2 cellular contexts compared by ENCODE assay signal in genomic region chr17:35079547-35079946, GRCh38.
TF ChIP-seq lines count a peak whose summit lies in the region.

No MANE protein-coding gene starts in this region.

TF ChIP-seq in IMR-90, 13 proteins besides CTCF, POLR2A, EP300 and RAD21:
- TF ChIP-seq MAZ (IDR thresholded peaks at IDR 0.05; ENCODE audit: borderline replicate concordance, low read depth, low read length) (no peak), NFE2L2 (IDR thresholded peaks at IDR 0.05; ENCODE audit: low read depth, low read length) (no peak), RFX5 (IDR thresholded peaks at IDR 0.05; ENCODE audit: low read depth, low read length) (no peak), USF2 (IDR thresholded peaks at IDR 0.05; ENCODE audit: low read depth, low read length) (no peak), MAFK (IDR thresholded peaks at IDR 0.05; ENCODE audit: low read depth, low read length) (no peak), BHLHE40 (IDR thresholded peaks at IDR 0.05; ENCODE audit: low read depth, low read length) (no peak), RCOR1 (IDR thresholded peaks at IDR 0.05; ENCODE audit: insufficient replicate concordance, low read length) (no peak), CHD1 (IDR thresholded peaks at IDR 0.05; ENCODE audit: low read depth, low read length) (no peak), FOS (IDR thresholded peaks at IDR 0.05; ENCODE audit: low read depth, low read length) (no peak), CEBPB (IDR thresholded peaks at IDR 0.05; ENCODE audit: low read depth, low read length) (no peak), SMC3 (IDR thresholded peaks at IDR 0.05; ENCODE audit: low read depth, low read length) (no peak), MXI1 (IDR thresholded peaks at IDR 0.05; ENCODE audit: borderline replicate concordance, low read depth, low read length) (no peak)
- TF ChIP-seq, protein P1, sequence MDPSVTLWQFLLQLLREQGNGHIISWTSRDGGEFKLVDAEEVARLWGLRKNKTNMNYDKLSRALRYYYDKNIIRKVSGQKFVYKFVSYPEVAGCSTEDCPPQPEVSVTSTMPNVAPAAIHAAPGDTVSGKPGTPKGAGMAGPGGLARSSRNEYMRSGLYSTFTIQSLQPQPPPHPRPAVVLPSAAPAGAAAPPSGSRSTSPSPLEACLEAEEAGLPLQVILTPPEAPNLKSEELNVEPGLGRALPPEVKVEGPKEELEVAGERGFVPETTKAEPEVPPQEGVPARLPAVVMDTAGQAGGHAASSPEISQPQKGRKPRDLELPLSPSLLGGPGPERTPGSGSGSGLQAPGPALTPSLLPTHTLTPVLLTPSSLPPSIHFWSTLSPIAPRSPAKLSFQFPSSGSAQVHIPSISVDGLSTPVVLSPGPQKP (IDR thresholded peaks at IDR 0.05; ENCODE audit: borderline replicate concordance, low read depth, low read length), result no peak

TF ChIP-seq in HepG2, 621 proteins besides CTCF, POLR2A, EP300 and RAD21 (continues in another document):
- TF ChIP-seq BHLHE40 (IDR thresholded peaks at IDR 0.05; ENCODE audit: low read length) (peak; percentile 49), ZNF609 (CRISPR knock-in tag; IDR thresholded peaks at IDR 0.05; ENCODE audit: borderline replicate concordance) (peak; percentile 53; the same call in 1 of the 2 replicates), ZNF709 (CRISPR knock-in tag; IDR thresholded peaks at IDR 0.05) (no peak), CENPX (CRISPR knock-in tag; IDR thresholded peaks at IDR 0.05) (no peak), CEBPG (CRISPR knock-in tag; IDR thresholded peaks at IDR 0.05) (peak; percentile 82), POLR2G (IDR thresholded peaks at IDR 0.05; ENCODE audit: low read depth, low read length) (no peak), FOXP1 (IDR thresholded peaks at IDR 0.05) (no peak), FOXP1 (CRISPR knock-in tag; IDR thresholded peaks at IDR 0.05) (peak; percentile 74), RARA (CRISPR knock-in tag; IDR thresholded peaks at IDR 0.05) (peak; percentile 76), CEBPB (IDR thresholded peaks at IDR 0.05; ENCODE audit: borderline replicate concordance, low read depth, low read length) (peak; percentile 77), ZNF878 (CRISPR knock-in tag; IDR thresholded peaks at IDR 0.05) (peak; percentile 46; the same call in 1 of the 2 replicates), TARDBP (CRISPR knock-in tag; IDR thresholded peaks at IDR 0.05) (peak; percentile 44; the same call in 1 of the 2 replicates), DMTF1 (CRISPR knock-in tag; IDR thresholded peaks at IDR 0.05) (no peak), ZBTB20 (CRISPR knock-in tag; IDR thresholded peaks at IDR 0.05; ENCODE audit: borderline replicate concordance, low read depth) (peak; percentile 73; the same call in 1 of the 2 replicates), ARID2 (CRISPR knock-in tag; IDR thresholded peaks at IDR 0.05; ENCODE audit: borderline replicate concordance) (no peak), CREB1 (IDR thresholded peaks at IDR 0.05) (no peak), CREB1 (CRISPR knock-in tag; IDR thresholded peaks at IDR 0.05) (peak; percentile 64), ZNF781 (CRISPR knock-in tag; IDR thresholded peaks at IDR 0.05; ENCODE audit: borderline replicate concordance, not compliant biosample characterization) (no peak), SOX6 (IDR thresholded peaks at IDR 0.05) (no peak), SOX6 (CRISPR knock-in tag; IDR thresholded peaks at IDR 0.05) (peak; percentile 69), ATF3 (CRISPR knock-in tag; IDR thresholded peaks at IDR 0.05) (0 out of 2 replicates have a peak, but pooled peaks have one; percentile 38), MEIS1 (CRISPR knock-in tag; IDR thresholded peaks at IDR 0.05; ENCODE audit: borderline replicate concordance) (peak; percentile 40; the same call in 1 of the 2 replicates), MIER3 (CRISPR knock-in tag; IDR thresholded peaks at IDR 0.05; ENCODE audit: borderline replicate concordance) (peak; percentile 28; the same call in 1 of the 2 replicates), ZSCAN12 (CRISPR knock-in tag; IDR thresholded peaks at IDR 0.05) (no peak), HMG20A (CRISPR knock-in tag; IDR thresholded peaks at IDR 0.05; ENCODE audit: borderline replicate concordance) (peak; percentile 73; the same call in 1 of the 2 replicates), ZC3H4 (CRISPR knock-in tag; IDR thresholded peaks at IDR 0.05; ENCODE audit: borderline replicate concordance) (no peak), NFIC (IDR thresholded peaks at IDR 0.05; ENCODE audit: low read length) (peak; percentile 57; the same call in 1 of the 2 replicates), ZNF792 (CRISPR knock-in tag; IDR thresholded peaks at IDR 0.05) (0 out of 2 replicates have a peak, but pooled peaks have one; percentile 41), ZNF446 (CRISPR knock-in tag; IDR thresholded peaks at IDR 0.05) (no peak), SUZ12 (IDR thresholded peaks at IDR 0.05; ENCODE audit: low read depth, low read length) (no peak)
- TF ChIP-seq, protein P2, sequence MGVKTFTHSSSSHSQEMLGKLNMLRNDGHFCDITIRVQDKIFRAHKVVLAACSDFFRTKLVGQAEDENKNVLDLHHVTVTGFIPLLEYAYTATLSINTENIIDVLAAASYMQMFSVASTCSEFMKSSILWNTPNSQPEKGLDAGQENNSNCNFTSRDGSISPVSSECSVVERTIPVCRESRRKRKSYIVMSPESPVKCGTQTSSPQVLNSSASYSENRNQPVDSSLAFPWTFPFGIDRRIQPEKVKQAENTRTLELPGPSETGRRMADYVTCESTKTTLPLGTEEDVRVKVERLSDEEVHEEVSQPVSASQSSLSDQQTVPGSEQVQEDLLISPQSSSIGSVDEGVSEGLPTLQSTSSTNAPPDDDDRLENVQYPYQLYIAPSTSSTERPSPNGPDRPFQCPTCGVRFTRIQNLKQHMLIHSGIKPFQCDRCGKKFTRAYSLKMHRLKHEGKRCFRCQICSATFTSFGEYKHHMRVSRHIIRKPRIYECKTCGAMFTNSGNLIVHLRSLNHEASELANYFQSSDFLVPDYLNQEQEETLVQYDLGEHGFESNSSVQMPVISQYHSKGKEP (CRISPR knock-in tag; IDR thresholded peaks at IDR 0.05), result no peak
- TF ChIP-seq, protein P3, sequence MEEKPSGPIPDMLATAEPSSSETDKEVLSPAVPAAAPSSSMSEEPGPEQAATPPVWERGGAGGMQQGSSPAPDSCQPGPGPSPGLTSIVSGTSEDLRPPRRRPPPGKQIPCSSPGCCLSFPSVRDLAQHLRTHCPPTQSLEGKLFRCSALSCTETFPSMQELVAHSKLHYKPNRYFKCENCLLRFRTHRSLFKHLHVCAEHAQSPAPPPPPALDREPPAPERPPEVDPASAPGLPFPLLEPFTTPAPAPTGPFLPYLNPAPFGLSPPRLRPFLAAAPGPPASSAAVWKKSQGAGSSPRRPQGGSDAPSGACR (CRISPR knock-in tag; IDR thresholded peaks at IDR 0.05), result 0 out of 2 replicates have a peak, but pooled peaks have one; percentile 48
- TF ChIP-seq, protein P4, sequence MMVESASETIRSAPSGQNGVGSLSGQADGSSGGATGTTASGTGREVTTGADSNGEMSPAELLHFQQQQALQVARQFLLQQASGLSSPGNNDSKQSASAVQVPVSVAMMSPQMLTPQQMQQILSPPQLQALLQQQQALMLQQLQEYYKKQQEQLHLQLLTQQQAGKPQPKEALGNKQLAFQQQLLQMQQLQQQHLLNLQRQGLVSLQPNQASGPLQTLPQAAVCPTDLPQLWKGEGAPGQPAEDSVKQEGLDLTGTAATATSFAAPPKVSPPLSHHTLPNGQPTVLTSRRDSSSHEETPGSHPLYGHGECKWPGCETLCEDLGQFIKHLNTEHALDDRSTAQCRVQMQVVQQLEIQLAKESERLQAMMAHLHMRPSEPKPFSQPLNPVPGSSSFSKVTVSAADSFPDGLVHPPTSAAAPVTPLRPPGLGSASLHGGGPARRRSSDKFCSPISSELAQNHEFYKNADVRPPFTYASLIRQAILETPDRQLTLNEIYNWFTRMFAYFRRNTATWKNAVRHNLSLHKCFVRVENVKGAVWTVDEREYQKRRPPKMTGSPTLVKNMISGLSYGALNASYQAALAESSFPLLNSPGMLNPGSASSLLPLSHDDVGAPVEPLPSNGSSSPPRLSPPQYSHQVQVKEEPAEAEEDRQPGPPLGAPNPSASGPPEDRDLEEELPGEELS (CRISPR knock-in tag; IDR thresholded peaks at IDR 0.05), result peak; percentile 81
- TF ChIP-seq, protein P5, sequence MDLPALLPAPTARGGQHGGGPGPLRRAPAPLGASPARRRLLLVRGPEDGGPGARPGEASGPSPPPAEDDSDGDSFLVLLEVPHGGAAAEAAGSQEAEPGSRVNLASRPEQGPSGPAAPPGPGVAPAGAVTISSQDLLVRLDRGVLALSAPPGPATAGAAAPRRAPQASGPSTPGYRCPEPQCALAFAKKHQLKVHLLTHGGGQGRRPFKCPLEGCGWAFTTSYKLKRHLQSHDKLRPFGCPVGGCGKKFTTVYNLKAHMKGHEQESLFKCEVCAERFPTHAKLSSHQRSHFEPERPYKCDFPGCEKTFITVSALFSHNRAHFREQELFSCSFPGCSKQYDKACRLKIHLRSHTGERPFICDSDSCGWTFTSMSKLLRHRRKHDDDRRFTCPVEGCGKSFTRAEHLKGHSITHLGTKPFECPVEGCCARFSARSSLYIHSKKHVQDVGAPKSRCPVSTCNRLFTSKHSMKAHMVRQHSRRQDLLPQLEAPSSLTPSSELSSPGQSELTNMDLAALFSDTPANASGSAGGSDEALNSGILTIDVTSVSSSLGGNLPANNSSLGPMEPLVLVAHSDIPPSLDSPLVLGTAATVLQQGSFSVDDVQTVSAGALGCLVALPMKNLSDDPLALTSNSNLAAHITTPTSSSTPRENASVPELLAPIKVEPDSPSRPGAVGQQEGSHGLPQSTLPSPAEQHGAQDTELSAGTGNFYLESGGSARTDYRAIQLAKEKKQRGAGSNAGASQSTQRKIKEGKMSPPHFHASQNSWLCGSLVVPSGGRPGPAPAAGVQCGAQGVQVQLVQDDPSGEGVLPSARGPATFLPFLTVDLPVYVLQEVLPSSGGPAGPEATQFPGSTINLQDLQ (CRISPR knock-in tag; IDR thresholded peaks at IDR 0.05), result no peak
